In genomic region chr18:24726727-24727539, GRCh38 we compare ENCODE assay signal across 8 cellular contexts.
A peak's percentile ranks its signal among the peaks of the same experiment; 100 is the strongest.
DNase-seq lines count a peak whose midpoint lies in the region; ATAC-seq, FAIRE-seq and TF ChIP-seq lines count a peak whose summit lies in the region.

No MANE protein-coding gene starts in this region.

- TF ChIP-seq CTCF in GM13976 (IDR thresholded peaks at IDR 0.05; ENCODE audit: borderline replicate concordance, control extremely low read depth, extremely low read depth, insufficient read depth, missing control alignments) (peak; percentile 63), GM12878 (IDR thresholded peaks at IDR 0.05 in 2 of 3, conservative IDR thresholded peaks at IDR 0.05 in 1 of 3; ENCODE audit: control insufficient read depth in 2 of 3, extremely low read depth in 1 of 3, insufficient read depth in 1 of 3, low read depth in 3 of 3, low read length in 3 of 3) (peak; percentile 74 to 79 (median 78)), smooth muscle cell (IDR thresholded peaks at IDR 0.05; ENCODE audit: borderline replicate concordance, insufficient read depth, poor library complexity, severe bottlenecking) (peak; percentile 86)

- POLR2A ChIA-PET in T-cell (lab: Charles Lee) (no interaction called here), GM12878 (lab: Charles Lee) (no interaction called here)

- FAIRE-seq in GM12878 (lab: Jason Lieb, UNC), result no peak

- intact Hi-C loops in GM12878 (cut with micrococcal nuclease; ENCODE audit: unreplicated experiment), result loop anchor here (1.0 kb wide), 4 partner anchors 127 to 368 kb away; no protein-coding TSS in a partner anchor

- H3K36me3 ChIP-seq in GM12878 (ENCODE audit: control insufficient read depth in 2 of 2, insufficient read depth in 2 of 2, low read length in 1 of 2), result no peaks in the 10 kb centered on the region
- no peaks in the 10 kb centered on the region for H3K36me3 ChIP-seq in iPS DF 6.9 (ENCODE audit: control insufficient read depth, insufficient read depth, low read length)
- no peaks in the 10 kb centered on the region for H3K36me3 ChIP-seq in smooth muscle cell (ENCODE audit: low read depth)

- peaks cover 0 to 2% (median 2%) of the 10 kb centered on the region in 3 donors for H3K4me1 Mint-ChIP-seq in T-cell

- H3K27me3 Mint-ChIP-seq in T-cell, result peaks cover 12 to 23% of the 10 kb centered on the region in 2 donors

- no TSS peak for BruUV-seq in GM12878 (replicated peaks; lab: Mats Ljungman, UMichigan)

- in situ Hi-C loops in GM13976 (cut with MboI; ENCODE audit: low sequenced_read_pairs, unreplicated experiment) (loop anchor here (10.0 kb wide), 1 partner anchor 112 kb away; no protein-coding TSS in a partner anchor), GM12878 (cut with MboI) (no loop called here)

- H3K27ac ChIP-seq in GM12878 (ENCODE audit: control insufficient read depth, insufficient read depth) (no peak overlapping the region), iPS DF 6.9 (ENCODE audit: low read length) (no peak overlapping the region), smooth muscle cell (ENCODE audit: low read depth) (no peak overlapping the region)

- H3K4me3 ChIP-seq in GM12878, result no peak overlapping the region
- H3K4me3 ChIP-seq in iPS DF 6.9 (ENCODE audit: low read length), result no peak overlapping the region
- H3K4me3 ChIP-seq in smooth muscle cell, result peak overlapping the region; percentile 1

- H3K9ac ChIP-seq in GM12878 (ENCODE audit: control insufficient read depth, insufficient read depth, low read length), result no peak overlapping the region; the same call in 1 of the 2 replicates
- H3K9ac ChIP-seq in smooth muscle cell (ENCODE audit: low read depth), result no peak overlapping the region

- no peak for TF ChIP-seq EP300 in GM12878 (IDR thresholded peaks at IDR 0.05; ENCODE audit: borderline replicate concordance in 1 of 2, control insufficient read depth in 1 of 2, low read depth in 2 of 2, low read length in 2 of 2)

- peak; percentile 85 for DNase-seq in A172 (ENCODE audit: low spot score)
- DNase-seq in GM13976 (ENCODE audit: low spot score), result peak; percentile 47
- DNase-seq in NCI-H146 (lab: John Stamatoyannopoulos, UW), result peak; percentile 72
- peak in 29 of 34 experiments; percentile 9 to 51 (median 34) for DNase-seq in T-cell
- DNase-seq in GM12878 (ENCODE audit: low read depth, low spot score), result no peak
- peak; percentile 64 for DNase-seq in iPS DF 6.9 (ENCODE audit: low read depth, low spot score)
- DNase-seq in smooth muscle cell (lab: John Stamatoyannopoulos, UW; ENCODE audit: unreplicated experiment), result peak; percentile 11

- H3K27me3 ChIP-seq in GM12878 (replicated peaks in 1 of 2; ENCODE audit: control insufficient read depth in 2 of 2, insufficient read depth in 2 of 2, low read length in 1 of 2) (no peaks in the 10 kb centered on the region; a peak in 1 of 4 replicates), iPS DF 6.9 (ENCODE audit: control insufficient read depth, insufficient read depth, low read length) (no peaks in the 10 kb centered on the region), smooth muscle cell (ENCODE audit: low read depth) (peaks cover 6% of the 10 kb centered on the region)

- no peak for TF ChIP-seq POLR2A in GM12878 (IDR thresholded peaks at IDR 0.05; ENCODE audit: low read depth, low read length)

- peak; percentile 84 for TF ChIP-seq RAD21 in GM12878 (IDR thresholded peaks at IDR 0.05; ENCODE audit: insufficient read depth, low read depth, low read length)

- H4K20me1 ChIP-seq in GM12878 (ENCODE audit: control insufficient read depth, insufficient read depth) (no peaks in the 10 kb centered on the region), smooth muscle cell (ENCODE audit: low read depth) (no peaks in the 10 kb centered on the region)

- no peak overlapping the region for H3K4me3 Mint-ChIP-seq in T-cell

- H3K4me2 ChIP-seq in GM12878 (ENCODE audit: control insufficient read depth, insufficient read depth) (no peak overlapping the region), smooth muscle cell (peak overlapping the region; percentile 71)

- SMC1A ChIA-PET in GM12878 (lab: Charles Lee; ENCODE audit: uncharacterized antibody, unreplicated experiment), result interaction anchor here (0.7 to 2.6 kb wide), 8 partner anchors 122 to 525 kb away, joined by 3 to 16 read pairs (median 4); no protein-coding TSS in a partner anchor

- RAD21 ChIA-PET in GM12878 (lab: Charles Lee; ENCODE audit: unreplicated experiment), result interaction anchor here (0.6 to 1.4 kb wide), 4 partner anchors 140 to 241 kb away, joined by 3 to 11 read pairs (median 8); no protein-coding TSS in a partner anchor

- ATAC-seq in T-cell (replicated peaks in 1 of 4), result no peak
- peak; percentile 64 for ATAC-seq in GM12878
- no peak for ATAC-seq in GM21717 (IDR thresholded peaks at IDR 0.05; ENCODE audit: unreplicated experiment)

- no peaks in the 10 kb centered on the region for H3K9me3 ChIP-seq in GM12878 (replicated peaks; ENCODE audit: control insufficient read depth, insufficient read depth, low read length)
- H3K9me3 ChIP-seq in iPS DF 6.9 (ENCODE audit: control insufficient read depth, insufficient read depth, low read length), result no peaks in the 10 kb centered on the region
- H3K9me3 ChIP-seq in smooth muscle cell (replicated peaks; ENCODE audit: low read depth), result no peaks in the 10 kb centered on the region

- H3K4me1 ChIP-seq in GM12878 (ENCODE audit: control insufficient read depth, insufficient read depth, low read length), result no peaks in the 10 kb centered on the region
- no peaks in the 10 kb centered on the region for H3K4me1 ChIP-seq in iPS DF 6.9 (ENCODE audit: control insufficient read depth, insufficient read depth, low read length)
- H3K4me1 ChIP-seq in smooth muscle cell (ENCODE audit: low read depth), result peaks cover 15% of the 10 kb centered on the region

- H3F3A ChIP-seq in smooth muscle cell (ENCODE audit: low read depth), result no peaks in the 10 kb centered on the region

- H3K27ac Mint-ChIP-seq in T-cell, result no peak overlapping the region

- WGBS in GM12878 (ENCODE audit: insufficient coverage, insufficient replicate concordance, low lambda C conversion rate, missing lambda C conversion rate), result 41% methylated on average over 18 of the region's 18 CpGs
- no CpG with 5 or more reads among the region's 18 CpGs for whole genome bisulfite sequencing in iPS DF 6.9 (ENCODE audit: insufficient coverage, insufficient read length)
- 58% methylated on average over 18 of the region's 18 CpGs for WGBS in smooth muscle cell (ENCODE audit: low lambda C conversion rate)

- CTCF ChIA-PET in T-cell (lab: Charles Lee) (interaction anchor here (0.6 to 1.9 kb wide), 13 partner anchors 21 to 366 kb away, joined by 3 to 13 read pairs (median 4); no protein-coding TSS in a partner anchor), GM12878 (lab: Yijun Ruan, JAX) (interaction anchor here (0.6 to 8.5 kb wide), 21 partner anchors 9 to 367 kb away, joined by 3 to 129 read pairs (median 6); no protein-coding TSS in a partner anchor)

- H2AFZ ChIP-seq in GM12878 (ENCODE audit: control insufficient read depth, low read depth, low read length), result no peak overlapping the region
- H2AFZ ChIP-seq in smooth muscle cell (ENCODE audit: low read depth), result no peak overlapping the region

- H3K79me2 ChIP-seq in GM12878 (ENCODE audit: control insufficient read depth, insufficient read depth, low read length), result no peaks in the 10 kb centered on the region
- H3K79me2 ChIP-seq in smooth muscle cell (ENCODE audit: low read depth), result no peaks in the 10 kb centered on the region

- H3K9me3 Mint-ChIP-seq in T-cell, result no peaks in the 10 kb centered on the region

- H3K36me3 Mint-ChIP-seq in T-cell, result no peaks in the 10 kb centered on the region

TF ChIP-seq in GM12878, 131 proteins besides CTCF, POLR2A, EP300 and RAD21 (continues in another document):
- TF ChIP-seq ZNF274 (IDR thresholded peaks at IDR 0.05; ENCODE audit: insufficient read depth, insufficient read length) (no peak), ZNF217 (IDR thresholded peaks at IDR 0.05) (no peak), E2F4 (IDR thresholded peaks at IDR 0.05; ENCODE audit: low read depth, low read length) (no peak), ZBTB40 (IDR thresholded peaks at IDR 0.05; ENCODE audit: borderline replicate concordance) (no peak), TBL1XR1 (IDR thresholded peaks at IDR 0.05; ENCODE audit: low read depth, low read length) (no peak), CBX3 (IDR thresholded peaks at IDR 0.05; ENCODE audit: borderline replicate concordance, low read depth) (no peak), ATF7 (IDR thresholded peaks at IDR 0.05; ENCODE audit: low read depth) (no peak)
